1 cellular context compared by ENCODE assay signal in the genomic region with DNA sequence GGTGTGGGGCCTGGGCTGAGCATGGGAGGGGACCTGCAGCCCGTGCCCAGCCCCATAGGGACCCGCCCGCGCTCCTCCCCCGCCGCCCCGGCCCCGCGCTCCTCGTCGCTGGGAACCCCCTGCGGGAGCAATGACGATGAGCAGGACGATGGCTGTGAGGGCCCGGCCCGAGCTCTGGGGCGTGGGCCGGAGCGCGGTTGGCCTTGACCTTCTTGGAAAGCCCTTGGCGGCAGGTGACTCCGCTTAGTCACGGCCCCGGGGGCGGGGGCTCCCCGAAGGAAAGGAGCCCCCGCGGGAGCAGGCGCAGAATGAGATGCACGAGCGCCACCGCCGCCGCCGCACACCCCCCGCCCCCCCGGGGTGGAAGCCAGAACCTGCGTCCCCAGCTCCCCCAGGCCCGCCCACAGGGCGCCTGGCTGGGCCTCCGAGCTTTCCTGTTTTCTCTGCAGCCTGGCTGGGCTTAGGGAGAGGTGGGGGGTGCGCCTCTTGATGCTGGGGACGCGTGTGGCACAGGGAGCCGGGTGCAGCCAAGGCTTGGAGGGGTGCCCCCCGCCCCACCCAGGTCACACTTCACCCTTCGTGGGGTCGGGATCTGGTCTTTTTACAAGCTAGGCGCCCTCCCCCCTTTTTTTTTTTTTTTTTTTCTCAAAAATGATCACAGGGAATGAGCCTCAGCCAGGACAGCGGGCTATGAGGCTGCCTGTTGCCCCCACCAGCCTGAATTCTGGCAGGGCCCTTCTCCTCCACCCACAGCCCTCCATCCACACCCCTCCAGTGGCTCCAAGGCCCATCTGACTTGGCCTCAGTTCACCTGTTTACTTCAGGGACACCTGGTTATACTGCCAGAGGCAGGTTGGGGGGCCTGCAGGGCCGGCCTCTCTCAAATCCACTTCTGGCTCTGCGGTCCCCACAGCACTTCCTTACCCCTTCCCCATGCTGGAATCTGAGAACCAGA.
A peak's percentile ranks its signal among the peaks of the same experiment; 100 is the strongest.
TF ChIP-seq lines count a peak whose summit lies in the region.

No MANE protein-coding gene starts in this region.

TF ChIP-seq in K562, 482 proteins besides CTCF, POLR2A, EP300 and RAD21 (continues in another document):
- TF ChIP-seq MAFG (tag; conservative IDR thresholded peaks at IDR 0.05) (no peak), ZNF444 (CRISPR knock-in tag; IDR thresholded peaks at IDR 0.05) (no peak), RNF2 (IDR thresholded peaks at IDR 0.05) (0 out of 2 replicates have a peak, but pooled peaks have one; percentile 40), SIN3A (IDR thresholded peaks at IDR 0.05; ENCODE audit: borderline replicate concordance in 2 of 2, control insufficient read depth in 1 of 2, low read depth in 2 of 2, low read length in 2 of 2) (0 out of 4 replicates have a peak, but pooled peaks of 1 of the 2 experiments have one; percentile 17), SRSF3 (IDR thresholded peaks at IDR 0.05; ENCODE audit: insufficient read depth, low read length) (no peak), KDM2B (CRISPR knock-in tag; IDR thresholded peaks at IDR 0.05) (no peak), L3MBTL2 (IDR thresholded peaks at IDR 0.05) (no peak), E2F3 (CRISPR knock-in tag; IDR thresholded peaks at IDR 0.05) (no peak), BRD9 (IDR thresholded peaks at IDR 0.05; ENCODE audit: low read depth, partially characterized antibody) (no peak), SREBF1 (IDR thresholded peaks at IDR 0.05; ENCODE audit: borderline replicate concordance, low read depth, low read length) (no peak), SUPT5H (IDR thresholded peaks at IDR 0.05) (no peak), ZNF274 (IDR thresholded peaks at IDR 0.05; ENCODE audit: borderline replicate concordance, low read depth, low read length) (no peak), COPS2 (conservative IDR thresholded peaks at IDR 0.05) (no peak), HNRNPUL1 (IDR thresholded peaks at IDR 0.05; ENCODE audit: low read length) (no peak), TCF7L2 (IDR thresholded peaks at IDR 0.05; ENCODE audit: low read depth, low read length) (no peak), PML (IDR thresholded peaks at IDR 0.05; ENCODE audit: low read length) (no peak), CCNT2 (IDR thresholded peaks at IDR 0.05; ENCODE audit: borderline replicate concordance, extremely low read depth, insufficient read length, low read depth, low read length) (peak; percentile 94), NR2C2 (CRISPR knock-in tag; IDR thresholded peaks at IDR 0.05) (no peak), NR2C2 (tag; IDR thresholded peaks at IDR 0.05) (peak; percentile 73), ESRRA (IDR thresholded peaks at IDR 0.05; ENCODE audit: borderline replicate concordance, low read depth) (peak; percentile 97), RFX5 (IDR thresholded peaks at IDR 0.05; ENCODE audit: low read depth, low read length) (no peak), TAF1 (IDR thresholded peaks at IDR 0.05; ENCODE audit: control insufficient read depth, extremely low read depth, insufficient read depth, low read length, severe bottlenecking) (no peak), ZNF707 (CRISPR knock-in tag; conservative IDR thresholded peaks at IDR 0.05) (no peak), BRD4 (IDR thresholded peaks at IDR 0.05) (no peak), ELF4 (CRISPR knock-in tag; IDR thresholded peaks at IDR 0.05) (no peak), SRSF7 (optimal IDR thresholded peaks at IDR 0.05; ENCODE audit: low read depth, low read length) (no peak), NFYB (IDR thresholded peaks at IDR 0.05; ENCODE audit: extremely low read depth, insufficient read length) (no peak), SP1 (CRISPR knock-in tag; IDR thresholded peaks at IDR 0.05) (no peak), ZNF57 (CRISPR knock-in tag; IDR thresholded peaks at IDR 0.05) (no peak), ZNF75A (CRISPR knock-in tag; IDR thresholded peaks at IDR 0.05) (no peak), CXXC5 (CRISPR knock-in tag; IDR thresholded peaks at IDR 0.05) (peak; percentile 91), ZBED1 (IDR thresholded peaks at IDR 0.05) (no peak), ZNF124 (CRISPR knock-in tag; IDR thresholded peaks at IDR 0.05) (no peak), HDAC2 (IDR thresholded peaks at IDR 0.05) (no peak), SMAD4 (CRISPR knock-in tag; conservative IDR thresholded peaks at IDR 0.05) (peak; percentile 52), POLR2AphosphoS5 (IDR thresholded peaks at IDR 0.05; ENCODE audit: control insufficient read depth, insufficient read depth, low read depth, low read length) (no peak), FOXA3 (CRISPR knock-in tag; conservative IDR thresholded peaks at IDR 0.05 in 1 of 2, IDR thresholded peaks at IDR 0.05 in 1 of 2) (no peak)
- TF ChIP-seq, protein P1, sequence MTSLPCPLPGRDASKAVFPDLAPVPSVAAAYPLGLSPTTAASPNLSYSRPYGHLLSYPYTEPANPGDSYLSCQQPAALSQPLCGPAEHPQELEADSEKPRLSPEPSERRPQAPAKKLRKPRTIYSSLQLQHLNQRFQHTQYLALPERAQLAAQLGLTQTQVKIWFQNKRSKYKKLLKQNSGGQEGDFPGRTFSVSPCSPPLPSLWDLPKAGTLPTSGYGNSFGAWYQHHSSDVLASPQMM (CRISPR knock-in tag; IDR thresholded peaks at IDR 0.05), result no peak
- TF ChIP-seq, protein P2, sequence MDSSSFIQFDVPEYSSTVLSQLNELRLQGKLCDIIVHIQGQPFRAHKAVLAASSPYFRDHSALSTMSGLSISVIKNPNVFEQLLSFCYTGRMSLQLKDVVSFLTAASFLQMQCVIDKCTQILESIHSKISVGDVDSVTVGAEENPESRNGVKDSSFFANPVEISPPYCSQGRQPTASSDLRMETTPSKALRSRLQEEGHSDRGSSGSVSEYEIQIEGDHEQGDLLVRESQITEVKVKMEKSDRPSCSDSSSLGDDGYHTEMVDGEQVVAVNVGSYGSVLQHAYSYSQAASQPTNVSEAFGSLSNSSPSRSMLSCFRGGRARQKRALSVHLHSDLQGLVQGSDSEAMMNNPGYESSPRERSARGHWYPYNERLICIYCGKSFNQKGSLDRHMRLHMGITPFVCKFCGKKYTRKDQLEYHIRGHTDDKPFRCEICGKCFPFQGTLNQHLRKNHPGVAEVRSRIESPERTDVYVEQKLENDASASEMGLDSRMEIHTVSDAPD (CRISPR knock-in tag; IDR thresholded peaks at IDR 0.05), result no peak
- TF ChIP-seq, protein P3, sequence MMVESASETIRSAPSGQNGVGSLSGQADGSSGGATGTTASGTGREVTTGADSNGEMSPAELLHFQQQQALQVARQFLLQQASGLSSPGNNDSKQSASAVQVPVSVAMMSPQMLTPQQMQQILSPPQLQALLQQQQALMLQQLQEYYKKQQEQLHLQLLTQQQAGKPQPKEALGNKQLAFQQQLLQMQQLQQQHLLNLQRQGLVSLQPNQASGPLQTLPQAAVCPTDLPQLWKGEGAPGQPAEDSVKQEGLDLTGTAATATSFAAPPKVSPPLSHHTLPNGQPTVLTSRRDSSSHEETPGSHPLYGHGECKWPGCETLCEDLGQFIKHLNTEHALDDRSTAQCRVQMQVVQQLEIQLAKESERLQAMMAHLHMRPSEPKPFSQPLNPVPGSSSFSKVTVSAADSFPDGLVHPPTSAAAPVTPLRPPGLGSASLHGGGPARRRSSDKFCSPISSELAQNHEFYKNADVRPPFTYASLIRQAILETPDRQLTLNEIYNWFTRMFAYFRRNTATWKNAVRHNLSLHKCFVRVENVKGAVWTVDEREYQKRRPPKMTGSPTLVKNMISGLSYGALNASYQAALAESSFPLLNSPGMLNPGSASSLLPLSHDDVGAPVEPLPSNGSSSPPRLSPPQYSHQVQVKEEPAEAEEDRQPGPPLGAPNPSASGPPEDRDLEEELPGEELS (CRISPR knock-in tag; IDR thresholded peaks at IDR 0.05; ENCODE audit: borderline replicate concordance), result no peak
- TF ChIP-seq, protein P4, sequence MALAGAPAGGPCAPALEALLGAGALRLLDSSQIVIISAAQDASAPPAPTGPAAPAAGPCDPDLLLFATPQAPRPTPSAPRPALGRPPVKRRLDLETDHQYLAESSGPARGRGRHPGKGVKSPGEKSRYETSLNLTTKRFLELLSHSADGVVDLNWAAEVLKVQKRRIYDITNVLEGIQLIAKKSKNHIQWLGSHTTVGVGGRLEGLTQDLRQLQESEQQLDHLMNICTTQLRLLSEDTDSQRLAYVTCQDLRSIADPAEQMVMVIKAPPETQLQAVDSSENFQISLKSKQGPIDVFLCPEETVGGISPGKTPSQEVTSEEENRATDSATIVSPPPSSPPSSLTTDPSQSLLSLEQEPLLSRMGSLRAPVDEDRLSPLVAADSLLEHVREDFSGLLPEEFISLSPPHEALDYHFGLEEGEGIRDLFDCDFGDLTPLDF (CRISPR knock-in tag; IDR thresholded peaks at IDR 0.05), result no peak
- TF ChIP-seq, protein P5, sequence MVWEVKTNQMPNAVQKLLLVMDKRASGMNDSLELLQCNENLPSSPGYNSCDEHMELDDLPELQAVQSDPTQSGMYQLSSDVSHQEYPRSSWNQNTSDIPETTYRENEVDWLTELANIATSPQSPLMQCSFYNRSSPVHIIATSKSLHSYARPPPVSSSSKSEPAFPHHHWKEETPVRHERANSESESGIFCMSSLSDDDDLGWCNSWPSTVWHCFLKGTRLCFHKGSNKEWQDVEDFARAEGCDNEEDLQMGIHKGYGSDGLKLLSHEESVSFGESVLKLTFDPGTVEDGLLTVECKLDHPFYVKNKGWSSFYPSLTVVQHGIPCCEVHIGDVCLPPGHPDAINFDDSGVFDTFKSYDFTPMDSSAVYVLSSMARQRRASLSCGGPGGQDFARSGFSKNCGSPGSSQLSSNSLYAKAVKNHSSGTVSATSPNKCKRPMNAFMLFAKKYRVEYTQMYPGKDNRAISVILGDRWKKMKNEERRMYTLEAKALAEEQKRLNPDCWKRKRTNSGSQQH (CRISPR knock-in tag; IDR thresholded peaks at IDR 0.05), result no peak
- TF ChIP-seq, protein P6, sequence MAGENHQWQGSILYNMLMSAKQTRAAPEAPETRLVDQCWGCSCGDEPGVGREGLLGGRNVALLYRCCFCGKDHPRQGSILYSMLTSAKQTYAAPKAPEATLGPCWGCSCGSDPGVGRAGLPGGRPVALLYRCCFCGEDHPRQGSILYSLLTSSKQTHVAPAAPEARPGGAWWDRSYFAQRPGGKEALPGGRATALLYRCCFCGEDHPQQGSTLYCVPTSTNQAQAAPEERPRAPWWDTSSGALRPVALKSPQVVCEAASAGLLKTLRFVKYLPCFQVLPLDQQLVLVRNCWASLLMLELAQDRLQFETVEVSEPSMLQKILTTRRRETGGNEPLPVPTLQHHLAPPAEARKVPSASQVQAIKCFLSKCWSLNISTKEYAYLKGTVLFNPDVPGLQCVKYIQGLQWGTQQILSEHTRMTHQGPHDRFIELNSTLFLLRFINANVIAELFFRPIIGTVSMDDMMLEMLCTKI (IDR thresholded peaks at IDR 0.05; ENCODE audit: partially characterized antibody), result no peak
- TF ChIP-seq, protein P7, sequence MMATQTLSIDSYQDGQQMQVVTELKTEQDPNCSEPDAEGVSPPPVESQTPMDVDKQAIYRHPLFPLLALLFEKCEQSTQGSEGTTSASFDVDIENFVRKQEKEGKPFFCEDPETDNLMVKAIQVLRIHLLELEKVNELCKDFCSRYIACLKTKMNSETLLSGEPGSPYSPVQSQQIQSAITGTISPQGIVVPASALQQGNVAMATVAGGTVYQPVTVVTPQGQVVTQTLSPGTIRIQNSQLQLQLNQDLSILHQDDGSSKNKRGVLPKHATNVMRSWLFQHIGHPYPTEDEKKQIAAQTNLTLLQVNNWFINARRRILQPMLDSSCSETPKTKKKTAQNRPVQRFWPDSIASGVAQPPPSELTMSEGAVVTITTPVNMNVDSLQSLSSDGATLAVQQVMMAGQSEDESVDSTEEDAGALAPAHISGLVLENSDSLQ (IDR thresholded peaks at IDR 0.05), result no peak
- TF ChIP-seq, protein P8, sequence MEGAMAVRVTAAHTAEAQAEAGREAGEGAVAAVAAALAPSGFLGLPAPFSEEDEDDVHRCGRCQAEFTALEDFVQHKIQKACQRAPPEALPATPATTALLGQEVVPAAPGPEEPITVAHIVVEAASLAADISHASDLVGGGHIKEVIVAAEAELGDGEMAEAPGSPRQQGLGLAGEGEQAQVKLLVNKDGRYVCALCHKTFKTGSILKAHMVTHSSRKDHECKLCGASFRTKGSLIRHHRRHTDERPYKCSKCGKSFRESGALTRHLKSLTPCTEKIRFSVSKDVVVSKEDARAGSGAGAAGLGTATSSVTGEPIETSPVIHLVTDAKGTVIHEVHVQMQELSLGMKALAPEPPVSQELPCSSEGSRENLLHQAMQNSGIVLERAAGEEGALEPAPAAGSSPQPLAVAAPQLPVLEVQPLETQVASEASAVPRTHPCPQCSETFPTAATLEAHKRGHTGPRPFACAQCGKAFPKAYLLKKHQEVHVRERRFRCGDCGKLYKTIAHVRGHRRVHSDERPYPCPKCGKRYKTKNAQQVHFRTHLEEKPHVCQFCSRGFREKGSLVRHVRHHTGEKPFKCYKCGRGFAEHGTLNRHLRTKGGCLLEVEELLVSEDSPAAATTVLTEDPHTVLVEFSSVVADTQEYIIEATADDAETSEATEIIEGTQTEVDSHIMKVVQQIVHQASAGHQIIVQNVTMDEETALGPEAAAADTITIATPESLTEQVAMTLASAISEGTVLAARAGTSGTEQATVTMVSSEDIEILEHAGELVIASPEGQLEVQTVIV (CRISPR knock-in tag; IDR thresholded peaks at IDR 0.05; ENCODE audit: borderline replicate concordance), result no peak
- TF ChIP-seq, protein P9, sequence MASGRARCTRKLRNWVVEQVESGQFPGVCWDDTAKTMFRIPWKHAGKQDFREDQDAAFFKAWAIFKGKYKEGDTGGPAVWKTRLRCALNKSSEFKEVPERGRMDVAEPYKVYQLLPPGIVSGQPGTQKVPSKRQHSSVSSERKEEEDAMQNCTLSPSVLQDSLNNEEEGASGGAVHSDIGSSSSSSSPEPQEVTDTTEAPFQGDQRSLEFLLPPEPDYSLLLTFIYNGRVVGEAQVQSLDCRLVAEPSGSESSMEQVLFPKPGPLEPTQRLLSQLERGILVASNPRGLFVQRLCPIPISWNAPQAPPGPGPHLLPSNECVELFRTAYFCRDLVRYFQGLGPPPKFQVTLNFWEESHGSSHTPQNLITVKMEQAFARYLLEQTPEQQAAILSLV (tag; IDR thresholded peaks at IDR 0.05), result no peak
